ENCODE assay signal across 8 cellular contexts in the genomic region with DNA sequence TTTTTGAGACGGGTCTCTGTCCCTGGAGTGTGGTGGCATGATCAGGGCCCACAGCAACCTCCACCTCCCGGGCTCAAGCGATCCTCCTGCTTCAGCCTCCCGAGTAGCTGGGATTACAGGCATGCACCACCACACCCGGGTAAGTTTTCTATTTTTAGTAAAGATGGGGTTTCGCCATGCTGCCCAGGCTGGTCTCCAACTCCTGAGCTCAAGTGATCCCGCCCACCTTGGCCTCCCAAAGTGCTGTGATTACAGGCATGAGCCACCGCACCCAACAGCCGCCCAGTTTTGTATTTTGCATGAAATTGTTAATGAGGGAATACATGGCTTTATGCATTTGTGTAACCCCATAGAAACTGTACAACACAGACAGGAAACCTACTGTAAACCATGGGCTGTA. TPM values are rescaled to one million over a fixed set of nuclear protein-coding genes. Genes with fewer than 3 reads are reported as not detected.
DNase-seq lines count a peak whose midpoint lies in the region; ATAC-seq and TF ChIP-seq lines count a peak whose summit lies in the region.

No MANE protein-coding gene starts in this region.

- peak overlapping the region; percentile 77 for H3K27ac Mint-ChIP-seq in T-helper 2 cell treated with Interferon-gamma antibody and Interleukin-4, amounts not matched to agents 5 μg/mL and 100 μg/mL, for 36 hours
- H3K27ac Mint-ChIP-seq in endothelial cell (ENCODE audit: unreplicated experiment), result peak overlapping the region; percentile 67

- no peak for ATAC-seq in GM18858 (IDR thresholded peaks at IDR 0.05; ENCODE audit: unreplicated experiment)

- H3K4me3 ChIP-seq in OCI-LY7 (ENCODE audit: low read depth, low read length, poor library complexity, severe bottlenecking) (peak overlapping the region; percentile 69), skin epidermis (peak overlapping the region in 3 of 7 experiments; percentile 5 to 51 (median 47))

- intact Hi-C loops in OCI-LY7 (cut with micrococcal nuclease; ENCODE audit: unreplicated experiment), result loop anchor here (1.0 to 10.0 kb wide), 3 partner anchors 42 to 446 kb away; partner anchors contain the start of genes EMD, FLNA, HCFC1 and IRAK1

- no peaks in the 10 kb centered on the region for H3K9me3 Mint-ChIP-seq in T-helper 2 cell treated with Interferon-gamma antibody and Interleukin-4, amounts not matched to agents 5 μg/mL and 100 μg/mL, for 36 hours
- no peaks in the 10 kb centered on the region for H3K9me3 Mint-ChIP-seq in endothelial cell (ENCODE audit: unreplicated experiment)

- DNase-seq in T-helper 2 cell treated with Interferon-gamma antibody and Interleukin-4, amounts not matched to agents 5 μg/mL and 100 μg/mL, for 36 hours (ENCODE audit: low spot score), result no peak
- DNase-seq in T-helper 2 cell, result no peak
- DNase-seq in OCI-LY7 (ENCODE audit: low spot score), result no peak
- no peak for DNase-seq in endothelial cell (ENCODE audit: low spot score)
- DNase-seq in COLO829 (ENCODE audit: low spot score), result no peak
- DNase-seq in cerebellar cortex (ENCODE audit: low spot score), result no peak

- peaks cover 13% of the 10 kb centered on the region for H3K4me1 Mint-ChIP-seq in T-helper 2 cell treated with Interferon-gamma antibody and Interleukin-4, amounts not matched to agents 5 μg/mL and 100 μg/mL, for 36 hours (ENCODE audit: low read depth)
- H3K4me1 Mint-ChIP-seq in endothelial cell (ENCODE audit: unreplicated experiment), result peaks cover 10% of the 10 kb centered on the region

- BruUV-seq in OCI-LY7 (replicated peaks; lab: Mats Ljungman, UMichigan), result no TSS peak

- no peaks in the 10 kb centered on the region for H3K9me2 ChIP-seq in OCI-LY7 (ENCODE audit: insufficient read depth, low read length)

- H3K4me2 ChIP-seq in OCI-LY7 (ENCODE audit: low read length), result peak overlapping the region; percentile 77

- H3K27me3 Mint-ChIP-seq in T-helper 2 cell treated with Interferon-gamma antibody and Interleukin-4, amounts not matched to agents 5 μg/mL and 100 μg/mL, for 36 hours (ENCODE audit: low read depth), result no peaks in the 10 kb centered on the region
- H3K27me3 Mint-ChIP-seq in endothelial cell (ENCODE audit: unreplicated experiment), result peaks cover 6% of the 10 kb centered on the region

- POLR2A ChIA-PET in OCI-LY7 (lab: Charles Lee), result interaction anchor here (0.6 to 2.0 kb wide), 7 partner anchors 10 to 453 kb away, joined by 3 to 8 read pairs (median 4); no protein-coding TSS in a partner anchor

- H3K9me3 ChIP-seq in OCI-LY7 (ENCODE audit: low read length), result no peaks in the 10 kb centered on the region

- H2AFZ ChIP-seq in OCI-LY7 (ENCODE audit: low read length), result no peak overlapping the region

- H3K36me3 ChIP-seq in OCI-LY7 (ENCODE audit: insufficient read depth, low read length), result peaks cover 37% of the 10 kb centered on the region

- CTCF ChIA-PET in OCI-LY7 (lab: Charles Lee; ENCODE audit: unreplicated experiment), result interaction anchor here (0.6 to 0.9 kb wide), 2 partner anchors 39 to 614 kb away, joined by 3 to 5 read pairs; no protein-coding TSS in a partner anchor

- H3K4me3 Mint-ChIP-seq in T-helper 2 cell treated with Interferon-gamma antibody and Interleukin-4, amounts not matched to agents 5 μg/mL and 100 μg/mL, for 36 hours, result peak overlapping the region; percentile 69
- no peak overlapping the region for H3K4me3 Mint-ChIP-seq in endothelial cell (ENCODE audit: unreplicated experiment)

- H3K36me3 Mint-ChIP-seq in T-helper 2 cell treated with Interferon-gamma antibody and Interleukin-4, amounts not matched to agents 5 μg/mL and 100 μg/mL, for 36 hours (ENCODE audit: low read depth), result peaks cover 28% of the 10 kb centered on the region
- H3K36me3 Mint-ChIP-seq in endothelial cell (ENCODE audit: low read depth, unreplicated experiment), result peaks cover 11% of the 10 kb centered on the region

- peaks cover 23% of the 10 kb centered on the region; the same call in 1 of the 2 replicates for H3K79me2 ChIP-seq in OCI-LY7 (ENCODE audit: insufficient read depth, low read depth, low read length)

- H3K27ac ChIP-seq in OCI-LY7 (ENCODE audit: low read depth, low read length, poor library complexity, severe bottlenecking) (peak overlapping the region; percentile 72), skin epidermis (peak overlapping the region in 14 of 21 experiments; percentile 21 to 98 (median 64))

- H3K4me1 ChIP-seq in OCI-LY7 (ENCODE audit: insufficient read depth, low read length, poor library complexity, severe bottlenecking), result peaks cover 35% of the 10 kb centered on the region

- H4K20me1 ChIP-seq in OCI-LY7 (ENCODE audit: insufficient read depth, low read length), result no peaks in the 10 kb centered on the region

- TF ChIP-seq CTCF in OCI-LY7 (conservative IDR thresholded peaks at IDR 0.05; ENCODE audit: low read length), result no peak
- TF ChIP-seq CTCF in endothelial cell (IDR thresholded peaks at IDR 0.05; ENCODE audit: unreplicated experiment), result no peak

RNA-seq across cellular contexts. Expression of gene ARHGAP4, which starts 2.8 kb away (rescaled TPM):
- total RNA-seq in OCI-LY7 (2014; rRNA removed; shearing (Covaris generic)), result 126 and 127 TPM in 2 replicates
- total RNA-seq in OCI-LY7 (2022), result 119 and 128 TPM in 2 replicates
- total RNA-seq in endothelial cell (ENCODE audit: unreplicated experiment), result 72.2 TPM

RNA-seq across cellular contexts. Expression of gene NAA10, which starts 6.0 kb away (rescaled TPM):
- total RNA-seq in OCI-LY7 (2014; rRNA removed; shearing (Covaris generic)), result 77.5 and 82.7 TPM in 2 replicates
- 90.5 and 105 TPM in 2 replicates for total RNA-seq in OCI-LY7 (2022)
- 85.5 TPM for total RNA-seq in endothelial cell (ENCODE audit: unreplicated experiment)

RNA-seq across cellular contexts. Expression of gene RENBP, which starts 15.6 kb away (rescaled TPM):
- total RNA-seq in OCI-LY7 (2014; rRNA removed; shearing (Covaris generic)), result 2.8 and 3.6 TPM in 2 replicates
- 6.2 and 6.8 TPM in 2 replicates for total RNA-seq in OCI-LY7 (2022)
- 19.3 TPM for total RNA-seq in endothelial cell (ENCODE audit: unreplicated experiment)

RNA-seq across cellular contexts. Expression of gene AVPR2, which starts 24.4 kb away (rescaled TPM):
- 0.09 TPM in 1 of 2 replicates, not detected in the other for total RNA-seq in OCI-LY7 (2014; rRNA removed; shearing (Covaris generic))
- total RNA-seq in OCI-LY7 (2022), result 0.46 TPM in 1 of 2 replicates, not detected in the other
- total RNA-seq in endothelial cell (ENCODE audit: unreplicated experiment), result 0.77 TPM

RNA-seq across cellular contexts. Expression of gene HCFC1, which starts 42.8 kb away (rescaled TPM):
- 51.9 and 64.2 TPM in 2 replicates for total RNA-seq in OCI-LY7 (2014; rRNA removed; shearing (Covaris generic))
- total RNA-seq in OCI-LY7 (2022) (134 TPM in 2 replicates), endothelial cell (ENCODE audit: unreplicated experiment) (74.6 TPM)
